Comparison of ENCODE assay signal across 29 cellular contexts in genomic region chr11:81986556-81987161, GRCh38.
DNase-seq lines count a peak whose midpoint lies in the region; ATAC-seq, FAIRE-seq and TF ChIP-seq lines count a peak whose summit lies in the region.
"Had no signal": no experiment of that assay in that cellular context is flagged by ENCODE, and none has a peak within 500 bp of the region (broad histone marks: within the 10 kb centered on the region; RNA-seq: fewer than 3 reads in every experiment).

No MANE protein-coding gene starts in this region.

- H3K4me1 ChIP-seq in kidney (ENCODE audit: control insufficient read depth in 1 of 2, insufficient read depth in 1 of 2, low read depth in 1 of 2, low read length in 2 of 2) = peaks cover 3 to 8% of the 10 kb centered on the region in 2 donors
- no peaks in the 10 kb centered on the region for H3K4me1 ChIP-seq in spleen
- no peaks in the 10 kb centered on the region for H3K4me1 ChIP-seq in upper lobe of right lung
- no peaks in the 10 kb centered on the region for H3K4me1 ChIP-seq in neural progenitor cell
- H3K4me1 ChIP-seq: BE2C, BLaER1 had no signal

- H3F3A ChIP-seq in neural progenitor cell (ENCODE audit: low read depth) = no peaks in the 10 kb centered on the region

- H3K9me3 Mint-ChIP-seq in activated naive CD8-positive, alpha-beta T cell treated with anti-CD3 and anti-CD28 coated beads, Interleukin-2, amount 50 U/mL, for 24 hours = peaks cover 19% of the 10 kb centered on the region
- H3K9me3 Mint-ChIP-seq in activated naive CD8-positive, alpha-beta T cell treated with anti-CD3 and anti-CD28 coated beads for 36 hours = peaks cover 7% of the 10 kb centered on the region
- H3K9me3 Mint-ChIP-seq in neural progenitor cell = peaks cover 8% of the 10 kb centered on the region

- no peak for TF ChIP-seq POLR2A in spleen (IDR thresholded peaks at IDR 0.05)

- H3K27ac Mint-ChIP-seq in activated naive CD8-positive, alpha-beta T cell treated with anti-CD3 and anti-CD28 coated beads, Interleukin-2, amount 50 U/mL, for 24 hours = no peak overlapping the region
- no peak overlapping the region for H3K27ac Mint-ChIP-seq in activated naive CD8-positive, alpha-beta T cell treated with anti-CD3 and anti-CD28 coated beads for 36 hours
- no peak overlapping the region for H3K27ac Mint-ChIP-seq in neural progenitor cell
- H3K27ac Mint-ChIP-seq: CD14-positive monocyte; CD4-positive, alpha-beta memory T cell; CD4-positive, CD25-positive, alpha-beta regulatory T cell; CD8-positive, alpha-beta memory T cell had no signal

- peaks cover 2% of the 10 kb centered on the region for H3K36me3 Mint-ChIP-seq in activated naive CD8-positive, alpha-beta T cell treated with anti-CD3 and anti-CD28 coated beads, Interleukin-2, amount 50 U/mL, for 24 hours (ENCODE audit: low read depth)
- H3K36me3 Mint-ChIP-seq in activated naive CD8-positive, alpha-beta T cell treated with anti-CD3 and anti-CD28 coated beads for 36 hours = no peaks in the 10 kb centered on the region
- no peaks in the 10 kb centered on the region for H3K36me3 Mint-ChIP-seq in neural progenitor cell
- H3K36me3 Mint-ChIP-seq: CD14-positive monocyte; CD4-positive, CD25-positive, alpha-beta regulatory T cell had no signal

- intact Hi-C loops in kidney (cut with DNase I) (no loop called here), spleen (cut with DNase I; ENCODE audit: low total_unique reads) (no loop called here), upper lobe of right lung (cut with DNase I) (no loop called here)

- no peak for DNase-seq in activated naive CD8-positive, alpha-beta T cell treated with anti-CD3 and anti-CD28 coated beads, Interleukin-2, amount 50 U/mL, for 24 hours
- no peak for DNase-seq in activated naive CD8-positive, alpha-beta T cell treated with anti-CD3 and anti-CD28 coated beads for 36 hours
- DNase-seq in kidney (peak; percentile 65), spleen (peak; percentile 68), upper lobe of right lung (no peak), T-helper 1 cell (no peak), neural progenitor cell (ENCODE audit: low spot score) (no peak)
- DNase-seq: 8988T; ACHN; BE2C; C1 segment of cervical spinal cord; CD4-positive, alpha-beta memory T cell; CD4-positive, CD25-positive, alpha-beta regulatory T cell; CD8-positive, alpha-beta memory T cell; COR-L47; DMS 273 treated with DMSO at 0.1 percent for 48 hours; DMS153; DMS53; DMS79; DND-41; EL; GDM1 had no signal

- H3K4me2 ChIP-seq in neural progenitor cell = no peak overlapping the region
- H3K4me2 ChIP-seq: BLaER1 had no signal

- peak; percentile 46 for ATAC-seq in activated naive CD8-positive, alpha-beta T cell treated with anti-CD3 and anti-CD28 coated beads, Interleukin-2, amount 50 U/mL, for 24 hours
- ATAC-seq in upper lobe of right lung (peak; percentile 29), HG03520 (IDR thresholded peaks at IDR 0.05; ENCODE audit: unreplicated experiment) (no peak)
- ATAC-seq: GM12878 had no signal

- H3K4me3 Mint-ChIP-seq in activated naive CD8-positive, alpha-beta T cell treated with anti-CD3 and anti-CD28 coated beads, Interleukin-2, amount 50 U/mL, for 24 hours = no peak overlapping the region
- H3K4me3 Mint-ChIP-seq in activated naive CD8-positive, alpha-beta T cell treated with anti-CD3 and anti-CD28 coated beads for 36 hours = no peak overlapping the region
- no peak overlapping the region for H3K4me3 Mint-ChIP-seq in neural progenitor cell
- H3K4me3 Mint-ChIP-seq: CD14-positive monocyte; CD4-positive, alpha-beta memory T cell; CD4-positive, CD25-positive, alpha-beta regulatory T cell; CD8-positive, alpha-beta memory T cell had no signal

- H3K27me3 ChIP-seq in spleen (replicated peaks in 1 of 7) (no peaks in the 10 kb centered on the region), upper lobe of right lung (no peaks in the 10 kb centered on the region), neural progenitor cell (no peaks in the 10 kb centered on the region)
- H3K27me3 ChIP-seq: BE2C, BLaER1 had no signal

- no peaks in the 10 kb centered on the region for H3K4me1 Mint-ChIP-seq in activated naive CD8-positive, alpha-beta T cell treated with anti-CD3 and anti-CD28 coated beads, Interleukin-2, amount 50 U/mL, for 24 hours
- no peaks in the 10 kb centered on the region for H3K4me1 Mint-ChIP-seq in activated naive CD8-positive, alpha-beta T cell treated with anti-CD3 and anti-CD28 coated beads for 36 hours
- no peaks in the 10 kb centered on the region for H3K4me1 Mint-ChIP-seq in neural progenitor cell
- H3K4me1 Mint-ChIP-seq: CD14-positive monocyte; CD4-positive, alpha-beta memory T cell; CD4-positive, CD25-positive, alpha-beta regulatory T cell; CD8-positive, alpha-beta memory T cell had no signal

- H3K36me3 ChIP-seq in kidney (ENCODE audit: control insufficient read depth in 1 of 2, insufficient read depth in 2 of 2, low read length in 2 of 2) = no peaks in the 10 kb centered on the region
- H3K36me3 ChIP-seq in spleen = no peaks in the 10 kb centered on the region
- H3K36me3 ChIP-seq in upper lobe of right lung = no peaks in the 10 kb centered on the region
- H3K36me3 ChIP-seq in neural progenitor cell = no peaks in the 10 kb centered on the region
- H3K36me3 ChIP-seq: BE2C, BLaER1 had no signal

- no peaks in the 10 kb centered on the region for H4K20me1 ChIP-seq in neural progenitor cell (ENCODE audit: low read depth)
- H4K20me1 ChIP-seq: BLaER1 had no signal

- no peak for FAIRE-seq in kidney (lab: Jason Lieb, UNC)
- FAIRE-seq: A204.1, GM12878, GM12892, GM18507 had no signal

- H3K9ac ChIP-seq in kidney (ENCODE audit: low read length in 2 of 2) = no peak overlapping the region
- no peak overlapping the region for H3K9ac ChIP-seq in neural progenitor cell
- H3K9ac ChIP-seq: BLaER1 had no signal

- no peaks in the 10 kb centered on the region for H3K27me3 Mint-ChIP-seq in activated naive CD8-positive, alpha-beta T cell treated with anti-CD3 and anti-CD28 coated beads, Interleukin-2, amount 50 U/mL, for 24 hours
- no peaks in the 10 kb centered on the region for H3K27me3 Mint-ChIP-seq in activated naive CD8-positive, alpha-beta T cell treated with anti-CD3 and anti-CD28 coated beads for 36 hours
- peaks cover 2% of the 10 kb centered on the region for H3K27me3 Mint-ChIP-seq in neural progenitor cell (ENCODE audit: insufficient read depth, low read depth)
- H3K27me3 Mint-ChIP-seq: CD4-positive, CD25-positive, alpha-beta regulatory T cell had no signal

- H3K9me3 ChIP-seq in kidney (ENCODE audit: control insufficient read depth in 1 of 2, low read length in 2 of 2) (no peaks in the 10 kb centered on the region), spleen (peaks cover 0 to 35% (median 16%) of the 10 kb centered on the region in 8 donors), upper lobe of right lung (no peaks in the 10 kb centered on the region), neural progenitor cell (ENCODE audit: low read depth) (no peaks in the 10 kb centered on the region)
- H3K9me3 ChIP-seq: BE2C had no signal

- H3K27ac ChIP-seq in kidney (ENCODE audit: low read depth in 2 of 2, low read length in 2 of 2) (no peak overlapping the region), spleen (no peak overlapping the region), upper lobe of right lung (no peak overlapping the region), neural progenitor cell (no peak overlapping the region)
- H3K27ac ChIP-seq: BLaER1 had no signal

- no peak overlapping the region for H2AFZ ChIP-seq in neural progenitor cell (replicated peaks)

- H3K4me3 ChIP-seq in kidney (ENCODE audit: low read length in 2 of 2) (no peak overlapping the region), spleen (no peak overlapping the region), upper lobe of right lung (no peak overlapping the region), neural progenitor cell (no peak overlapping the region)
- H3K4me3 ChIP-seq: BLaER1, GM12878 had no signal

- no peaks in the 10 kb centered on the region for H3K79me2 ChIP-seq in neural progenitor cell (ENCODE audit: low read depth)

- 84 to 88% (median 86%) methylated on average over 21 to 31 of the region's 31 CpGs for WGBS in spleen, 5 donors

- TF ChIP-seq CTCF in kidney (IDR thresholded peaks at IDR 0.05; ENCODE audit: borderline replicate concordance, extremely low read depth, insufficient read depth) = no peak
- TF ChIP-seq CTCF in spleen (IDR thresholded peaks at IDR 0.05 in 8 of 11, conservative IDR thresholded peaks at IDR 0.05 in 3 of 11) = no peak
- no peak for TF ChIP-seq CTCF in upper lobe of right lung (IDR thresholded peaks at IDR 0.05)
- no peak for TF ChIP-seq CTCF in neural progenitor cell (IDR thresholded peaks at IDR 0.05)

Comparison
In these comparisons a context has a peak if more than half of its experiments do, and no peak if none do; other contexts are left out.
1. DNase-seq: peak in kidney (single experiment) and spleen (single experiment); none in activated naive CD8-positive, alpha-beta T cell treated with anti-CD3 and anti-CD28 coated beads, Interleukin-2, amount 50 U/mL, for 24 hours (single experiment), activated naive CD8-positive, alpha-beta T cell treated with anti-CD3 and anti-CD28 coated beads for 36 hours (single experiment), upper lobe of right lung (single experiment), T-helper 1 cell (0 of 5) and neural progenitor cell (single experiment).